ENCODE assay signal across 1 cellular context in genomic region chr7:46024263-46024916, GRCh38.
TF ChIP-seq lines count a peak whose summit lies in the region.

No MANE protein-coding gene starts in this region.

TF ChIP-seq in GM23338, 12 proteins besides CTCF, POLR2A, EP300 and RAD21 (continued from another document):
- TF ChIP-seq, protein P1, sequence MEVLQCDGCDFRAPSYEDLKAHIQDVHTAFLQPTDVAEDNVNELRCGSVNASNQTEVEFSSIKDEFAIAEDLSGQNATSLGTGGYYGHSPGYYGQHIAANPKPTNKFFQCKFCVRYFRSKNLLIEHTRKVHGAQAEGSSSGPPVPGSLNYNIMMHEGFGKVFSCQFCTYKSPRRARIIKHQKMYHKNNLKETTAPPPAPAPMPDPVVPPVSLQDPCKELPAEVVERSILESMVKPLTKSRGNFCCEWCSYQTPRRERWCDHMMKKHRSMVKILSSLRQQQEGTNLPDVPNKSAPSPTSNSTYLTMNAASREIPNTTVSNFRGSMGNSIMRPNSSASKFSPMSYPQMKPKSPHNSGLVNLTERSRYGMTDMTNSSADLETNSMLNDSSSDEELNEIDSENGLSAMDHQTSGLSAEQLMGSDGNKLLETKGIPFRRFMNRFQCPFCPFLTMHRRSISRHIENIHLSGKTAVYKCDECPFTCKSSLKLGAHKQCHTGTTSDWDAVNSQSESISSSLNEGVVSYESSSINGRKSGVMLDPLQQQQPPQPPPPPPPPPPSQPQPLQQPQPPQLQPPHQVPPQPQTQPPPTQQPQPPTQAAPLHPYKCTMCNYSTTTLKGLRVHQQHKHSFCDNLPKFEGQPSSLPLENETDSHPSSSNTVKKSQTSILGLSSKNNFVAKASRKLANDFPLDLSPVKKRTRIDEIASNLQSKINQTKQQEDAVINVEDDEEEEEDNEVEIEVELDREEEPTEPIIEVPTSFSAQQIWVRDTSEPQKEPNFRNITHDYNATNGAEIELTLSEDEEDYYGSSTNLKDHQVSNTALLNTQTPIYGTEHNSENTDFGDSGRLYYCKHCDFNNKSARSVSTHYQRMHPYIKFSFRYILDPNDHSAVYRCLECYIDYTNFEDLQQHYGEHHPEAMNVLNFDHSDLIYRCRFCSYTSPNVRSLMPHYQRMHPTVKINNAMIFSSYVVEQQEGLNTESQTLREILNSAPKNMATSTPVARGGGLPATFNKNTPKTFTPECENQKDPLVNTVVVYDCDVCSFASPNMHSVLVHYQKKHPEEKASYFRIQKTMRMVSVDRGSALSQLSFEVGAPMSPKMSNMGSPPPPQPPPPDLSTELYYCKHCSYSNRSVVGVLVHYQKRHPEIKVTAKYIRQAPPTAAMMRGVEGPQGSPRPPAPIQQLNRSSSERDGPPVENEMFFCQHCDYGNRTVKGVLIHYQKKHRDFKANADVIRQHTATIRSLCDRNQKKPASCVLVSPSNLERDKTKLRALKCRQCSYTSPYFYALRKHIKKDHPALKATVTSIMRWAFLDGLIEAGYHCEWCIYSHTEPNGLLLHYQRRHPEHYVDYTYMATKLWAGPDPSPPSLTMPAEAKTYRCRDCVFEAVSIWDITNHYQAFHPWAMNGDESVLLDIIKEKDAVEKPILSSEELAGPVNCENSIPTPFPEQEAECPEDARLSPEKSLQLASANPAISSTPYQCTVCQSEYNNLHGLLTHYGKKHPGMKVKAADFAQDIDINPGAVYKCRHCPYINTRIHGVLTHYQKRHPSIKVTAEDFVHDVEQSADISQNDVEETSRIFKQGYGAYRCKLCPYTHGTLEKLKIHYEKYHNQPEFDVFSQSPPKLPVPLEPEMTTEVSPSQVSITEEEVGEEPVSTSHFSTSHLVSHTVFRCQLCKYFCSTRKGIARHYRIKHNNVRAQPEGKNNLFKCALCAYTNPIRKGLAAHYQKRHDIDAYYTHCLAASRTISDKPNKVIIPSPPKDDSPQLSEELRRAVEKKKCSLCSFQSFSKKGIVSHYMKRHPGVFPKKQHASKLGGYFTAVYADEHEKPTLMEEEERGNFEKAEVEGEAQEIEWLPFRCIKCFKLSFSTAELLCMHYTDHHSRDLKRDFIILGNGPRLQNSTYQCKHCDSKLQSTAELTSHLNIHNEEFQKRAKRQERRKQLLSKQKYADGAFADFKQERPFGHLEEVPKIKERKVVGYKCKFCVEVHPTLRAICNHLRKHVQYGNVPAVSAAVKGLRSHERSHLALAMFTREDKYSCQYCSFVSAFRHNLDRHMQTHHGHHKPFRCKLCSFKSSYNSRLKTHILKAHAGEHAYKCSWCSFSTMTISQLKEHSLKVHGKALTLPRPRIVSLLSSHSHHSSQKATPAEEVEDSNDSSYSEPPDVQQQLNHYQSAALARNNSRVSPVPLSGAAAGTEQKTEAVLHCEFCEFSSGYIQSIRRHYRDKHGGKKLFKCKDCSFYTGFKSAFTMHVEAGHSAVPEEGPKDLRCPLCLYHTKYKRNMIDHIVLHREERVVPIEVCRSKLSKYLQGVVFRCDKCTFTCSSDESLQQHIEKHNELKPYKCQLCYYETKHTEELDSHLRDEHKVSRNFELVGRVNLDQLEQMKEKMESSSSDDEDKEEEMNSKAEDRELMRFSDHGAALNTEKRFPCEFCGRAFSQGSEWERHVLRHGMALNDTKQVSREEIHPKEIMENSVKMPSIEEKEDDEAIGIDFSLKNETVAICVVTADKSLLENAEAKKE (CRISPR knock-in tag; IDR thresholded peaks at IDR 0.05) = no peak
- TF ChIP-seq ZNF331 (CRISPR knock-in tag; IDR thresholded peaks at IDR 0.05; ENCODE audit: low read depth) (no peak), REST (IDR thresholded peaks at IDR 0.05; ENCODE audit: unreplicated experiment) (no peak)
